ENCODE assay signal across 34 cellular contexts in genomic region chr19:51083181-51083580, GRCh38. TPM values are rescaled to one million over a fixed set of nuclear protein-coding genes. Genes with fewer than 3 reads are reported as not detected.
"Had no signal": no experiment of that assay in that cellular context is flagged by ENCODE, and none has a peak within 500 bp of the region (broad histone marks: within the 10 kb centered on the region; RNA-seq: fewer than 3 reads in every experiment).

No MANE protein-coding gene starts in this region.

- H3K4me3 Mint-ChIP-seq: activated B cell treated with CpG ODN at 0.5 μM for 24 hours; activated CD8-positive, alpha-beta T cell treated with anti-CD3 and anti-CD28 coated beads for 36 hours; activated naive CD8-positive, alpha-beta T cell; activated T-cell treated with anti-CD3 and anti-CD28 coated beads, Interleukin-2, amount 50 U/mL, for 4 hours; brain; dendritic cell treated with granulocyte-macrophage colony-stimulating factor and Interleukin-4, amounts not matched to agents 40 ng/mL and 50 ng/mL, for 4 days; endodermal cell; T-helper 2 cell treated with Interferon-gamma antibody and Interleukin-4, amounts not matched to agents 5 μg/mL and 100 μg/mL, for 36 hours had no signal

- DNase-seq: activated B cell treated with CpG ODN at 0.5 μM for 24 hours; activated CD4-positive, alpha-beta T cell treated with anti-CD3 and anti-CD28 coated beads for 48 hours; activated CD4-positive, alpha-beta T cell treated with anti-CD3 and anti-CD28 coated beads, Interleukin-2, amount 50 U/mL, for 1 hour; activated CD4-positive, alpha-beta T cell treated with anti-CD3 and anti-CD28 coated beads, Interleukin-2, amount 50 U/mL, for 48 hours; activated CD8-positive, alpha-beta memory T cell treated with anti-CD3 and anti-CD28 coated beads for 24 hours; activated CD8-positive, alpha-beta T cell treated with anti-CD3 and anti-CD28 coated beads for 36 hours; activated gamma-delta T cell treated with Interleukin-2 at 50 U/mL for 16 hours; activated naive CD4-positive, alpha-beta T cell treated with anti-CD3 and anti-CD28 coated beads, Interleukin-2, amount 50 U/mL, for 16 hours; activated naive CD4-positive, alpha-beta T cell treated with Interleukin-2 at 50 U/mL for 16 hours; activated T-cell treated with anti-CD3 and anti-CD28 coated beads, Interleukin-2, amount 50 U/mL, for 4 hours; central memory CD4-positive, alpha-beta T cell; effector memory CD4-positive, alpha-beta T cell; endodermal cell; erythroblast; foreskin keratinocyte; gastrocnemius medialis; glutamatergic neuron; heart left ventricle; T1000; WERI-Rb-1 had no signal

- H3K9me3 Mint-ChIP-seq: activated B cell treated with CpG ODN at 0.5 μM for 24 hours; activated CD8-positive, alpha-beta T cell treated with anti-CD3 and anti-CD28 coated beads for 36 hours; activated T-cell treated with anti-CD3 and anti-CD28 coated beads, Interleukin-2, amount 50 U/mL, for 4 hours; activated T-helper 2 cell treated with anti-CD3 and anti-CD28 coated beads, Interferon-gamma antibody, Interleukin-2, Interleukin-4, amounts not matched to agents 10 μg/mL and 5 μg/mL and 100 μg/mL, durations not matched to agents 14 hours and 24 hours and 36 hours; brain; dendritic cell treated with granulocyte-macrophage colony-stimulating factor and Interleukin-4, amounts not matched to agents 40 ng/mL and 50 ng/mL, for 4 days; endodermal cell; T-helper 2 cell treated with Interferon-gamma antibody and Interleukin-4, amounts not matched to agents 5 μg/mL and 100 μg/mL, for 36 hours had no signal

- H3K27me3 Mint-ChIP-seq: activated B cell treated with CpG ODN at 0.5 μM for 24 hours had no signal

- H3K27ac Mint-ChIP-seq: activated B cell treated with CpG ODN at 0.5 μM for 24 hours; activated CD8-positive, alpha-beta T cell treated with anti-CD3 and anti-CD28 coated beads for 36 hours; activated naive CD8-positive, alpha-beta T cell; activated T-helper 2 cell treated with anti-CD3 and anti-CD28 coated beads, Interferon-gamma antibody, Interleukin-2, Interleukin-4, amounts not matched to agents 10 μg/mL and 5 μg/mL and 100 μg/mL, durations not matched to agents 14 hours and 24 hours and 36 hours; brain; dendritic cell treated with granulocyte-macrophage colony-stimulating factor and Interleukin-4, amounts not matched to agents 40 ng/mL and 50 ng/mL, for 4 days; endodermal cell; T-helper 2 cell treated with Interferon-gamma antibody and Interleukin-4, amounts not matched to agents 5 μg/mL and 100 μg/mL, for 36 hours had no signal

- H3K4me1 ChIP-seq: ascending aorta, breast epithelium, esophagus muscularis mucosa, foreskin keratinocyte, gastrocnemius medialis had no signal

- H3K27ac ChIP-seq: ascending aorta, breast epithelium, cardiac muscle cell, coronary artery, dorsolateral prefrontal cortex, esophagus muscularis mucosa, foreskin keratinocyte, gastrocnemius medialis, heart left ventricle, WERI-Rb-1 had no signal

- H3K9me3 ChIP-seq: ascending aorta, breast epithelium, esophagus muscularis mucosa, gastrocnemius medialis, heart left ventricle had no signal

- H3K27me3 ChIP-seq: ascending aorta, breast epithelium, dorsolateral prefrontal cortex, foreskin keratinocyte, gastrocnemius medialis, heart left ventricle had no signal

- H3K4me3 ChIP-seq: ascending aorta, breast epithelium, cardiac muscle cell, coronary artery, dorsolateral prefrontal cortex, esophagus muscularis mucosa, gastrocnemius medialis, heart left ventricle had no signal

- H3K4me1 Mint-ChIP-seq: activated B cell treated with CpG ODN at 0.5 μM for 24 hours, brain, endodermal cell had no signal

- ATAC-seq: activated CD4-positive, CD25-positive, alpha-beta regulatory T cell treated with anti-CD3 and anti-CD28 coated beads, Interleukin-2, amount 50 U/mL, for 24 hours; activated CD8-positive, alpha-beta T cell treated with anti-CD3 and anti-CD28 coated beads for 36 hours; activated T-cell treated with anti-CD3 and anti-CD28 coated beads, Interleukin-2, amount 50 U/mL, for 4 hours; foreskin keratinocyte; gastrocnemius medialis; heart left ventricle had no signal

- H3K36me3 ChIP-seq: ascending aorta, breast epithelium, cardiac muscle cell, esophagus muscularis mucosa, gastrocnemius medialis, heart left ventricle, WERI-Rb-1 had no signal

- H3K36me3 Mint-ChIP-seq: brain had no signal

RNA-seq across cellular contexts. Expression of gene KLK14, which starts 0.5 kb away (rescaled TPM):
- total RNA-seq: ascending aorta, cerebellum, foreskin keratinocyte, gastrocnemius medialis had no signal

RNA-seq across cellular contexts. Expression of gene KLK13, which starts 18.3 kb away (rescaled TPM):
- total RNA-seq: activated B cell treated with CpG ODN at 0.5 μM for 24 hours; activated CD8-positive, alpha-beta T cell treated with anti-CD3 and anti-CD28 coated beads for 36 hours; activated T-cell treated with anti-CD3 and anti-CD28 coated beads, Interleukin-2, amount 50 U/mL, for 4 hours; activated T-helper 2 cell treated with anti-CD3 and anti-CD28 coated beads, Interferon-gamma antibody, Interleukin-2, Interleukin-4, amounts not matched to agents 10 μg/mL and 5 μg/mL and 100 μg/mL, durations not matched to agents 14 hours and 24 hours and 36 hours; ascending aorta; breast epithelium; cerebellum; esophagus muscularis mucosa; gastrocnemius medialis; T-helper 1 cell treated with Interleukin-12 subunit alpha and Interleukin-12 subunit beta and Interleukin-4 antibody, amounts not matched to agents 30 ng/mL and 1 ng/mL, for 36 hours had no signal

RNA-seq across cellular contexts. Expression of gene SIGLEC9, which starts 41.5 kb away (rescaled TPM):
- total RNA-seq: cardiac muscle cell, endodermal cell, foreskin keratinocyte had no signal

RNA-seq across cellular contexts. Expression of gene KLK12, which starts 48.4 kb away (rescaled TPM):
- total RNA-seq: activated B cell treated with CpG ODN at 0.5 μM for 24 hours; activated CD8-positive, alpha-beta T cell treated with anti-CD3 and anti-CD28 coated beads for 36 hours; activated T-cell treated with anti-CD3 and anti-CD28 coated beads, Interleukin-2, amount 50 U/mL, for 4 hours; activated T-helper 2 cell treated with anti-CD3 and anti-CD28 coated beads, Interferon-gamma antibody, Interleukin-2, Interleukin-4, amounts not matched to agents 10 μg/mL and 5 μg/mL and 100 μg/mL, durations not matched to agents 14 hours and 24 hours and 36 hours; ascending aorta; breast epithelium; cardiac muscle cell; cerebellum; dorsolateral prefrontal cortex; endodermal cell; esophagus muscularis mucosa; foreskin keratinocyte; gastrocnemius medialis; heart left ventricle; T-helper 1 cell treated with Interleukin-12 subunit alpha and Interleukin-12 subunit beta and Interleukin-4 antibody, amounts not matched to agents 30 ng/mL and 1 ng/mL, for 36 hours had no signal
